ENCODE assay signal across 16 cellular contexts in genomic region chr17:39177256-39177655, GRCh38. TPM values are rescaled to one million over a fixed set of nuclear protein-coding genes. Genes with fewer than 3 reads are reported as not detected.
A peak's percentile ranks its signal among the peaks of the same experiment; 100 is the strongest.
DNase-seq lines count a peak whose midpoint lies in the region; ATAC-seq and TF ChIP-seq lines count a peak whose summit lies in the region.
"Had no signal": no experiment of that assay in that cellular context is flagged by ENCODE, and none has a peak within 500 bp of the region (broad histone marks: within the 10 kb centered on the region; RNA-seq: fewer than 3 reads in every experiment).

No MANE protein-coding gene starts in this region.

- peaks cover 35% of the 10 kb centered on the region for H3K36me3 ChIP-seq in SJCRH30
- H3K36me3 ChIP-seq in tibial artery, result peaks cover 54 to 72% (median 56%) of the 10 kb centered on the region in 3 donors

- in situ Hi-C loops in G401 (cut with HindIII; ENCODE audit: low sequenced_read_pairs), result loop anchor here (25.0 kb wide), 1 partner anchor 115 kb away; no protein-coding TSS in a partner anchor

- no peaks in the 10 kb centered on the region for H3K27me3 ChIP-seq in SJCRH30
- H3K27me3 ChIP-seq in tibial artery, result no peaks in the 10 kb centered on the region
- H3K27me3 ChIP-seq: ascending aorta had no signal

- H3K9me3 ChIP-seq in SJCRH30 (replicated peaks) (no peaks in the 10 kb centered on the region), tibial artery (no peaks in the 10 kb centered on the region)
- H3K9me3 ChIP-seq: ascending aorta had no signal

- H3K4me3 ChIP-seq in SJCRH30 (no peak overlapping the region), tibial artery (no peak overlapping the region)
- H3K4me3 ChIP-seq: ascending aorta had no signal

- intact Hi-C loops in tibial artery (cut with DNase I; ENCODE audit: low total_unique reads), result no loop called here

- H3K4me1 ChIP-seq in SJCRH30 (peaks cover 9% of the 10 kb centered on the region), tibial artery (peaks cover 0 to 20% (median 4%) of the 10 kb centered on the region in 4 donors)

- DNase-seq in DMS 273 (lab: John Stamatoyannopoulos, UW; ENCODE audit: unreplicated experiment), result peak; percentile 49
- DNase-seq in DMS 273 treated with DMSO at 0.1 percent for 48 hours (lab: John Stamatoyannopoulos, UW), result no peak
- peak; percentile 33 for DNase-seq in G401 (ENCODE audit: low spot score)
- DNase-seq in SJCRH30, result peak; percentile 47
- DNase-seq in islet precursor cell, result peak; percentile 94
- no peak for DNase-seq in tibial artery
- DNase-seq: 8988T; activated effector memory CD4-positive, alpha-beta T cell treated with Interleukin-2 at 50 U/mL for 16 hours; mesenchymal stem cell; NCI-H446 treated with DMSO at 0.1 percent for 48 hours; RPMI8226; T-helper 17 cell had no signal

- no peak for TF ChIP-seq CTCF in tibial artery (IDR thresholded peaks at IDR 0.05)

- no peak for ATAC-seq in HG03342 (IDR thresholded peaks at IDR 0.05; ENCODE audit: unreplicated experiment)
- no peak for ATAC-seq in GM18502 (IDR thresholded peaks at IDR 0.05; ENCODE audit: poor library complexity, unreplicated experiment)
- ATAC-seq: T-helper 17 cell had no signal

- H3K27ac ChIP-seq in SJCRH30, result no peak overlapping the region
- peak overlapping the region in 1 of 2 donors; percentile 9 for H3K27ac ChIP-seq in tibial artery

RNA-seq across cellular contexts. Expression of gene ARL5C, which starts 11.3 kb away (rescaled TPM):
- total RNA-seq in G401 (2014; rRNA removed; shearing (Covaris generic)), result not detected in 2 replicates
- total RNA-seq in SJCRH30 (2014; rRNA removed; shearing (Covaris generic)), result not detected in 2 replicates
- total RNA-seq: ascending aorta, dermis microvascular lymphatic vessel endothelial cell, T-helper 17 cell had no signal

RNA-seq across cellular contexts. Expression of gene CACNB1, which starts 20.2 kb away (rescaled TPM):
- total RNA-seq in G401 (2014; rRNA removed; shearing (Covaris generic)), result 6.4 and 7.6 TPM in 2 replicates
- total RNA-seq in SJCRH30 (2014; rRNA removed; shearing (Covaris generic)), result 4.6 and 8.3 TPM in 2 replicates

RNA-seq across cellular contexts. Expression of gene RPL19, which starts 22.8 kb away (rescaled TPM):
- 3,500 and 4,218 TPM in 2 replicates for total RNA-seq in G401 (2014; rRNA removed; shearing (Covaris generic))
- 2,386 and 2,441 TPM in 2 replicates for total RNA-seq in SJCRH30 (2014; rRNA removed; shearing (Covaris generic))

RNA-seq across cellular contexts. Expression of gene PLXDC1, which starts 25.8 kb away (rescaled TPM):
- 1.5 and 4.7 TPM in 2 replicates for total RNA-seq in G401 (2014; rRNA removed; shearing (Covaris generic))
- 0.06 TPM in 1 of 2 replicates, not detected in the other for total RNA-seq in SJCRH30 (2014; rRNA removed; shearing (Covaris generic))
- total RNA-seq: dermis microvascular lymphatic vessel endothelial cell had no signal

RNA-seq across cellular contexts. Expression of gene STAC2, which starts 48.5 kb away (rescaled TPM):
- 0.03 TPM in 1 of 2 replicates, not detected in the other for total RNA-seq in G401 (2014; rRNA removed; shearing (Covaris generic))
- total RNA-seq in SJCRH30 (2014; rRNA removed; shearing (Covaris generic)), result not detected in 2 replicates
- total RNA-seq: dermis microvascular lymphatic vessel endothelial cell, T-helper 17 cell had no signal

Comparison
In these comparisons a context has a peak if more than half of its experiments do, and no peak if none do; other contexts are left out.
1. DNase-seq: peak in DMS 273 (single experiment), G401 (single experiment), SJCRH30 (2 of 2) and islet precursor cell (single experiment); none in DMS 273 treated with DMSO at 0.1 percent for 48 hours (single experiment) and tibial artery (0 of 2).